Comparison of ENCODE assay signal across 1 cellular context in the genomic region with DNA sequence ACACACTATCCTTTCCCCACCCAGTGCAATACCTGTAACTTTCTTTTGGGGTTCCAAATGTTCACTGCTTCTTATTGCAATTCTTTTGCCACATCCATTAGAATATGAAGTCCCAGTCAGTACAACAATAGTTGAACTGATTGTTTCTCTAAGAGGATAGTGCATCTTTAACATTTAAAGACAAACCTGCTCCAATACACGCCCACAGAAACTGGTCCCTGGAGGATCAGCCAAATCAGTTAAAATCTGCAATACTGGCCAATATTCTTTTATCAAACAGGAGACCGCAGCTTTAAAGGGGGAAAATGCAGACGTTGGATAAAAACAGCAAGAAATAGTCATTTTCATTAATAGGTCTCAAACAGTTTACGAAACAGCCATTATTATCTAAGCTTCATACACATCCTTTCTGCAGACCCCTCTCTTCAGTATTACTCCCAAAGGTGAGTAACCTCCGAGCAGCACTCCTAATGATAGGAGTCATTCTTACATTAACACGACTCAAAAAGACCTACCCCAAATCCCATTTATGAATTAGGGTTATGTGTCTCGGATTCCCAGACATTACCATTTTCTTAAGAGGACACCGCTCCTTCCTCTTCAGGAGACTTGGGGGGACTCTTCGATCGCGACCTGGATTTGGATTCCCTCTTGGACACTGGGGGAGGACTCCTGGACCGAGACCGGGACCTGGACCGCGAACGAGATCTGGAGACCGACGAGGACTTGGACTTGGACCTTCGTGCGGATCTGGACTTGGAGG.
TF ChIP-seq lines count a peak whose summit lies in the region.

No MANE protein-coding gene starts in this region.

TF ChIP-seq in K562, 482 proteins besides CTCF, POLR2A, EP300 and RAD21 (continued from another document):
- TF ChIP-seq, protein P1, sequence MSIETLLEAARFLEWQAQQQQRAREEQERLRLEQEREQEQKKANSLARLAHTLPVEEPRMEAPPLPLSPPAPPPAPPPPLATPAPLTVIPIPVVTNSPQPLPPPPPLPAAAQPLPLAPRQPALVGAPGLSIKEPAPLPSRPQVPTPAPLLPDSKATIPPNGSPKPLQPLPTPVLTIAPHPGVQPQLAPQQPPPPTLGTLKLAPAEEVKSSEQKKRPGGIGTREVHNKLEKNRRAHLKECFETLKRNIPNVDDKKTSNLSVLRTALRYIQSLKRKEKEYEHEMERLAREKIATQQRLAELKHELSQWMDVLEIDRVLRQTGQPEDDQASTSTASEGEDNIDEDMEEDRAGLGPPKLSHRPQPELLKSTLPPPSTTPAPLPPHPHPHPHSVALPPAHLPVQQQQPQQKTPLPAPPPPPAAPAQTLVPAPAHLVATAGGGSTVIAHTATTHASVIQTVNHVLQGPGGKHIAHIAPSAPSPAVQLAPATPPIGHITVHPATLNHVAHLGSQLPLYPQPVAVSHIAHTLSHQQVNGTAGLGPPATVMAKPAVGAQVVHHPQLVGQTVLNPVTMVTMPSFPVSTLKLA (conservative IDR thresholded peaks at IDR 0.05) = no peak; a peak in 1 of 4 replicates
- TF ChIP-seq TOE1 (IDR thresholded peaks at IDR 0.05; ENCODE audit: borderline replicate concordance) = 0 out of 2 replicates have a peak, but pooled peaks have one; percentile 45
- no peak for TF ChIP-seq TOE1 (CRISPR knock-in tag; IDR thresholded peaks at IDR 0.05; ENCODE audit: borderline replicate concordance, low read depth)
- TF ChIP-seq RBM15 (IDR thresholded peaks at IDR 0.05; ENCODE audit: insufficient read depth, low read length) = no peak
- TF ChIP-seq BACH1 (tag; IDR thresholded peaks at IDR 0.05) = no peak
- TF ChIP-seq HDAC3 (IDR thresholded peaks at IDR 0.05; ENCODE audit: borderline replicate concordance, partially characterized antibody) = peak; percentile 43
- TF ChIP-seq NR4A1 (CRISPR knock-in tag; IDR thresholded peaks at IDR 0.05) = no peak
- no peak for TF ChIP-seq NR4A1 (tag; IDR thresholded peaks at IDR 0.05)
- TF ChIP-seq KAT2B (IDR thresholded peaks at IDR 0.05; ENCODE audit: low read depth, low read length) = no peak
- TF ChIP-seq LARP7 (IDR thresholded peaks at IDR 0.05) = 0 out of 2 replicates have a peak, but pooled peaks have one; percentile 61
- TF ChIP-seq ILK (tag; IDR thresholded peaks at IDR 0.05; ENCODE audit: borderline replicate concordance, low read depth) = no peak
- no peak for TF ChIP-seq FOXK2 (conservative IDR thresholded peaks at IDR 0.05 in 1 of 2, IDR thresholded peaks at IDR 0.05 in 1 of 2; ENCODE audit: low read depth in 2 of 2)
